8 cellular contexts compared by ENCODE assay signal in genomic region chr16:711548-712320, GRCh38. TPM values are rescaled to one million over a fixed set of nuclear protein-coding genes. Genes with fewer than 3 reads are reported as not detected.
DNase-seq lines count a peak whose midpoint lies in the region; ATAC-seq, FAIRE-seq and TF ChIP-seq lines count a peak whose summit lies in the region.

No MANE protein-coding gene starts in this region.

- H3K79me2 ChIP-seq in endothelial cell of umbilical vein (ENCODE audit: control insufficient read depth, insufficient read depth, low read length), result no peaks in the 10 kb centered on the region

- H3K27ac Mint-ChIP-seq in stimulated activated naive B cell treated with anti-CD40 and anti-IgM and Interleukin-4, amounts not matched to agents 10 μg/mL and 1 μg/mL and 100 μg/mL, for 72 hours, result no peak overlapping the region

- FAIRE-seq in endothelial cell of umbilical vein (lab: Jason Lieb, UNC), result peak; percentile 40

- H3K4me1 Mint-ChIP-seq in stimulated activated naive B cell treated with anti-CD40 and anti-IgM and Interleukin-4, amounts not matched to agents 10 μg/mL and 1 μg/mL and 100 μg/mL, for 72 hours, result peaks cover 5 to 19% of the 10 kb centered on the region in 2 donors

- intact Hi-C loops in endothelial cell of umbilical vein (cut with micrococcal nuclease), result loop anchor here (1.0 to 2.0 kb wide), 3 partner anchors 30 to 343 kb away; no protein-coding TSS in a partner anchor

- peak; percentile 89 to 99 for TF ChIP-seq CTCF in endothelial cell of umbilical vein (IDR thresholded peaks at IDR 0.05; ENCODE audit: extremely low read depth in 1 of 2, insufficient read depth in 1 of 2, low read depth in 1 of 2, low read length in 2 of 2)

- no peaks in the 10 kb centered on the region for H3K9me3 Mint-ChIP-seq in stimulated activated naive B cell treated with anti-CD40 and anti-IgM and Interleukin-4, amounts not matched to agents 10 μg/mL and 1 μg/mL and 100 μg/mL, for 72 hours

- H3K4me3 Mint-ChIP-seq in stimulated activated naive B cell treated with anti-CD40 and anti-IgM and Interleukin-4, amounts not matched to agents 10 μg/mL and 1 μg/mL and 100 μg/mL, for 72 hours, result no peak overlapping the region

- no TSS peak for BruUV-seq in endothelial cell of umbilical vein (replicated peaks; lab: Mats Ljungman, UMichigan)

- H4K20me1 ChIP-seq in endothelial cell of umbilical vein (replicated peaks; ENCODE audit: control insufficient read depth, extremely low read depth, insufficient read depth, low read length), result no peaks in the 10 kb centered on the region

- ATAC-seq in GM18498 (IDR thresholded peaks at IDR 0.05; ENCODE audit: unreplicated experiment), result peak; percentile 42
- ATAC-seq in stimulated activated naive B cell treated with anti-CD40 and anti-IgM and Interleukin-4, amounts not matched to agents 10 μg/mL and 1 μg/mL and 100 μg/mL, for 72 hours (replicated peaks), result peak; percentile 73 to 74
- ATAC-seq in GM21367 (IDR thresholded peaks at IDR 0.05; ENCODE audit: unreplicated experiment), result no peak

- no peak overlapping the region for H2AFZ ChIP-seq in endothelial cell of umbilical vein (ENCODE audit: low read depth, low read length)

- dilution Hi-C loops in endothelial cell of umbilical vein (cut with MboI; ENCODE audit: extremely low pct_ligation_motif_present, low sequenced_read_pairs), result no loop called here

- peaks cover 10% of the 10 kb centered on the region for H3K4me1 ChIP-seq in endothelial cell of umbilical vein (ENCODE audit: control insufficient read depth, extremely low read depth, insufficient read depth, low read length)

- no peak overlapping the region for H3K9ac ChIP-seq in endothelial cell of umbilical vein (replicated peaks; ENCODE audit: extremely low read depth, insufficient read depth, low read length)

- peaks cover 50 to 73% of the 10 kb centered on the region in 2 donors for H3K27me3 Mint-ChIP-seq in stimulated activated naive B cell treated with anti-CD40 and anti-IgM and Interleukin-4, amounts not matched to agents 10 μg/mL and 1 μg/mL and 100 μg/mL, for 72 hours

- H3K36me3 ChIP-seq in endothelial cell of umbilical vein (ENCODE audit: control insufficient read depth in 2 of 2, extremely low read depth in 1 of 2, insufficient read depth in 2 of 2, low read length in 2 of 2), result no peaks in the 10 kb centered on the region

- H3K9me1 ChIP-seq in endothelial cell of umbilical vein (replicated peaks; ENCODE audit: control insufficient read depth, extremely low read depth, insufficient read depth, low read length), result no peaks in the 10 kb centered on the region

- no peak overlapping the region for H3K4me3 ChIP-seq in endothelial cell of umbilical vein (replicated peaks in 1 of 3; ENCODE audit: insufficient read depth in 1 of 3, low read depth in 1 of 3, low read length in 3 of 3)

- no peak overlapping the region for H3K27ac ChIP-seq in endothelial cell of umbilical vein (ENCODE audit: insufficient read depth, low read depth, low read length)

- H3K4me2 ChIP-seq in endothelial cell of umbilical vein (ENCODE audit: insufficient read depth, low read length), result no peak overlapping the region

- DNase-seq in AG08395 (ENCODE audit: low spot score) (peak; percentile 90), NOMO-1 treated with dmso at 0.1 percent for 144 hours (lab: John Stamatoyannopoulos, UW; ENCODE audit: unreplicated experiment) (peak; percentile 70), activated T-cell treated with anti-CD3 and anti-CD28 coated beads for 1 hour (ENCODE audit: low read depth) (peak; percentile 74), endothelial cell of umbilical vein (ENCODE audit: low read depth, low spot score) (peak; percentile 55), myocyte (ENCODE audit: low read depth) (peak; percentile 73)
- DNase-seq in stimulated activated naive B cell treated with anti-CD40 and anti-IgM and Interleukin-4, amounts not matched to agents 10 μg/mL and 1 μg/mL and 100 μg/mL, for 72 hours, result peak; percentile 63

- no peaks in the 10 kb centered on the region for H3K9me3 ChIP-seq in endothelial cell of umbilical vein (replicated peaks; ENCODE audit: control insufficient read depth, insufficient read depth, low read length)

- POLR2A ChIA-PET in endothelial cell of umbilical vein (lab: Charles Lee), result no interaction called here

- no peaks in the 10 kb centered on the region for H3K36me3 Mint-ChIP-seq in stimulated activated naive B cell treated with anti-CD40 and anti-IgM and Interleukin-4, amounts not matched to agents 10 μg/mL and 1 μg/mL and 100 μg/mL, for 72 hours

- H3K27me3 ChIP-seq in endothelial cell of umbilical vein (ENCODE audit: control insufficient read depth in 2 of 2, insufficient read depth in 2 of 2, low read length in 2 of 2), result peaks cover 5 to 10% of the 10 kb centered on the region in 2 experiments

- CTCF ChIA-PET in endothelial cell of umbilical vein (lab: Charles Lee), result interaction anchor here (0.8 to 3.0 kb wide), 15 partner anchors 9 to 345 kb away, joined by 3 to 67 read pairs (median 5); partner anchors contain the start of genes ANTKMT, CHTF18, HAGHL and RPUSD1

- no peak for TF ChIP-seq POLR2A in endothelial cell of umbilical vein (IDR thresholded peaks at IDR 0.05; ENCODE audit: low read depth, low read length)

TF ChIP-seq in endothelial cell of umbilical vein, 7 proteins besides CTCF, POLR2A, EP300 and RAD21 (continues in another document):
- no peak for TF ChIP-seq GATA2 (IDR thresholded peaks at IDR 0.05; ENCODE audit: insufficient read depth, insufficient read length, low read depth, low read length)
- no peak for TF ChIP-seq MAX (IDR thresholded peaks at IDR 0.05; ENCODE audit: insufficient read depth, insufficient read length)
- TF ChIP-seq EZH2 (IDR thresholded peaks at IDR 0.05; ENCODE audit: borderline replicate concordance, low read depth, low read length, severe bottlenecking), result no peak
- no peak for TF ChIP-seq MYC (IDR thresholded peaks at IDR 0.05; ENCODE audit: low read depth, low read length)
- no peak for TF ChIP-seq FOS (IDR thresholded peaks at IDR 0.05; ENCODE audit: borderline replicate concordance, insufficient read depth, low read length)

RNA-seq across cellular contexts. Expression of gene METRN, which starts 3.2 kb away (rescaled TPM):
- total RNA-seq in endothelial cell of umbilical vein (14.1 and 16.1 TPM in 2 replicates), myocyte (105 and 172 TPM in 2 replicates)
- 10.0 and 23.4 TPM in 2 replicates for polyA plus RNA-seq in endothelial cell of umbilical vein
- 4.0 and 12.5 TPM in 2 replicates for polyA plus RNA-seq in endothelial cell of umbilical vein (2011; cell fraction: cytosol; rRNA removed)
- polyA plus RNA-seq in endothelial cell of umbilical vein (2011; cell fraction: nucleus; rRNA removed), result 5.6 and 7.0 TPM in 2 replicates
- 8.6 and 24.8 TPM in 2 replicates for polyA plus RNA-seq in endothelial cell of umbilical vein (2012)
- 5.5 and 6.7 TPM in 2 replicates for polyA minus RNA-seq in endothelial cell of umbilical vein
- 11.3 TPM for polyA minus RNA-seq in endothelial cell of umbilical vein (2011; cell fraction: cytosol; rRNA and poly(A)+ RNA removed)
- polyA minus RNA-seq in endothelial cell of umbilical vein (2011; cell fraction: nucleus; rRNA and poly(A)+ RNA removed), result 1.1 and 3.7 TPM in 2 replicates
- polyA plus RNA-seq in myocyte (2012), result 71.5 TPM

RNA-seq across cellular contexts. Expression of gene FBXL16, which starts 6.1 kb away (rescaled TPM):
- total RNA-seq in endothelial cell of umbilical vein, result 0.22 TPM in 1 of 2 replicates, not detected in the other
- 0.07 and 0.18 TPM in 2 replicates for polyA plus RNA-seq in endothelial cell of umbilical vein
- polyA plus RNA-seq in endothelial cell of umbilical vein (2011; cell fraction: cytosol; rRNA removed), result 0.07 and 0.08 TPM in 2 replicates
- 0.04 and 0.06 TPM in 2 replicates for polyA plus RNA-seq in endothelial cell of umbilical vein (2011; cell fraction: nucleus; rRNA removed)
- 0.79 and 1.7 TPM in 2 replicates for polyA plus RNA-seq in endothelial cell of umbilical vein (2012)
- polyA minus RNA-seq in endothelial cell of umbilical vein, result not detected in 2 replicates
- polyA minus RNA-seq in endothelial cell of umbilical vein (2011; cell fraction: cytosol; rRNA and poly(A)+ RNA removed), result 18.2 TPM
- 0.24 TPM in 1 of 2 replicates, not detected in the other for polyA minus RNA-seq in endothelial cell of umbilical vein (2011; cell fraction: nucleus; rRNA and poly(A)+ RNA removed)
- 0.21 and 0.51 TPM in 2 replicates for total RNA-seq in myocyte
- polyA plus RNA-seq in myocyte (2012), result 0.97 TPM

RNA-seq across cellular contexts. Expression of gene ANTKMT, which starts 9.2 kb away (rescaled TPM):
- 26.1 and 29.1 TPM in 2 replicates for total RNA-seq in endothelial cell of umbilical vein
- 27.9 and 40.5 TPM in 2 replicates for polyA plus RNA-seq in endothelial cell of umbilical vein
- 8.9 and 14.7 TPM in 2 replicates for polyA plus RNA-seq in endothelial cell of umbilical vein (2011; cell fraction: cytosol; rRNA removed)
- polyA plus RNA-seq in endothelial cell of umbilical vein (2011; cell fraction: nucleus; rRNA removed), result 12.9 and 20.3 TPM in 2 replicates
- 8.8 and 20.8 TPM in 2 replicates for polyA plus RNA-seq in endothelial cell of umbilical vein (2012)
- 2.7 and 3.2 TPM in 2 replicates for polyA minus RNA-seq in endothelial cell of umbilical vein
- polyA minus RNA-seq in endothelial cell of umbilical vein (2011; cell fraction: cytosol; rRNA and poly(A)+ RNA removed), result 24.6 TPM
- polyA minus RNA-seq in endothelial cell of umbilical vein (2011; cell fraction: nucleus; rRNA and poly(A)+ RNA removed), result 2.8 and 3.0 TPM in 2 replicates
- 44.0 and 71.7 TPM in 2 replicates for total RNA-seq in myocyte
- polyA plus RNA-seq in myocyte (2012), result 39.6 TPM

RNA-seq across cellular contexts. Expression of gene CCDC78, which starts 14.5 kb away (rescaled TPM):
- 0.53 and 1.3 TPM in 2 replicates for total RNA-seq in endothelial cell of umbilical vein
- 0.50 and 1.2 TPM in 2 replicates for polyA plus RNA-seq in endothelial cell of umbilical vein
- 0.35 and 0.65 TPM in 2 replicates for polyA plus RNA-seq in endothelial cell of umbilical vein (2011; cell fraction: cytosol; rRNA removed)
- polyA plus RNA-seq in endothelial cell of umbilical vein (2011; cell fraction: nucleus; rRNA removed), result 9.5 and 14.2 TPM in 2 replicates
- polyA plus RNA-seq in endothelial cell of umbilical vein (2012), result 2.1 and 3.5 TPM in 2 replicates
- 0.23 and 0.32 TPM in 2 replicates for polyA minus RNA-seq in endothelial cell of umbilical vein
- polyA minus RNA-seq in endothelial cell of umbilical vein (2011; cell fraction: cytosol; rRNA and poly(A)+ RNA removed), result 3.3 TPM
- 1.2 and 1.5 TPM in 2 replicates for polyA minus RNA-seq in endothelial cell of umbilical vein (2011; cell fraction: nucleus; rRNA and poly(A)+ RNA removed)
- 5.9 and 6.0 TPM in 2 replicates for total RNA-seq in myocyte
- 5.2 TPM for polyA plus RNA-seq in myocyte (2012)

RNA-seq across cellular contexts. Expression of gene HAGHL, which starts 15.2 kb away (rescaled TPM):
- 5.9 and 6.8 TPM in 2 replicates for total RNA-seq in endothelial cell of umbilical vein
- polyA plus RNA-seq in endothelial cell of umbilical vein, result 6.3 and 8.5 TPM in 2 replicates
- 1.4 and 3.2 TPM in 2 replicates for polyA plus RNA-seq in endothelial cell of umbilical vein (2011; cell fraction: cytosol; rRNA removed)
- polyA plus RNA-seq in endothelial cell of umbilical vein (2011; cell fraction: nucleus; rRNA removed), result 13.2 and 15.2 TPM in 2 replicates
- polyA plus RNA-seq in endothelial cell of umbilical vein (2012), result 5.6 and 13.6 TPM in 2 replicates
- 2.6 and 3.6 TPM in 2 replicates for polyA minus RNA-seq in endothelial cell of umbilical vein
- polyA minus RNA-seq in endothelial cell of umbilical vein (2011; cell fraction: cytosol; rRNA and poly(A)+ RNA removed), result 16.5 TPM
- polyA minus RNA-seq in endothelial cell of umbilical vein (2011; cell fraction: nucleus; rRNA and poly(A)+ RNA removed), result 1.8 and 1.9 TPM in 2 replicates
- total RNA-seq in myocyte, result 32.6 and 38.5 TPM in 2 replicates
- polyA plus RNA-seq in myocyte (2012), result 29.3 TPM
